15 cellular contexts compared by ENCODE assay signal in genomic region chr16:82700541-82701240, GRCh38.
DNase-seq lines count a peak whose midpoint lies in the region; ATAC-seq, FAIRE-seq and TF ChIP-seq lines count a peak whose summit lies in the region.
"Had no signal": no experiment of that assay in that cellular context is flagged by ENCODE, and none has a peak within 500 bp of the region (broad histone marks: within the 10 kb centered on the region; RNA-seq: fewer than 3 reads in every experiment).

No MANE protein-coding gene starts in this region.

- no peak overlapping the region for H3K4me3 ChIP-seq in SJSA1
- H3K4me3 ChIP-seq in foreskin fibroblast (ENCODE audit: low read depth in 1 of 2, low read length in 2 of 2): no peak overlapping the region
- H3K4me3 ChIP-seq in thoracic aorta: no peak overlapping the region
- no peak overlapping the region for H3K4me3 ChIP-seq in pancreas
- H3K4me3 ChIP-seq: Peyer's patch, transverse colon had no signal

- intact Hi-C loops in pancreas (cut with DNase I): no loop called here

- H3K27me3 ChIP-seq in SJSA1 (replicated peaks) (no peaks in the 10 kb centered on the region), thoracic aorta (replicated peaks; ENCODE audit: insufficient read depth) (no peaks in the 10 kb centered on the region), pancreas (no peaks in the 10 kb centered on the region)
- H3K27me3 ChIP-seq: Peyer's patch, transverse colon had no signal

- H3K36me3 ChIP-seq in SJSA1 (no peaks in the 10 kb centered on the region), thoracic aorta (no peaks in the 10 kb centered on the region), pancreas (no peaks in the 10 kb centered on the region)
- H3K36me3 ChIP-seq: Peyer's patch, transverse colon had no signal

- H3K27ac ChIP-seq in SJSA1: peak overlapping the region; percentile 85
- H3K27ac ChIP-seq in thoracic aorta: peak overlapping the region; percentile 85 to 86
- no peak overlapping the region for H3K27ac ChIP-seq in pancreas
- H3K27ac ChIP-seq: HL-60, Peyer's patch, transverse colon had no signal

- peaks cover 31% of the 10 kb centered on the region for H3K27me3 Mint-ChIP-seq in activated T-cell treated with anti-CD3 and anti-CD28 coated beads, Interleukin-2, amount 50 U/mL, for 72 hours (ENCODE audit: low read depth)
- H3K27me3 Mint-ChIP-seq in activated T-cell treated with anti-CD3 and anti-CD28 coated beads, Interleukin-2, amount 50 U/mL, for 4 hours (ENCODE audit: low read depth): peaks cover 8% of the 10 kb centered on the region
- H3K27me3 Mint-ChIP-seq in immature natural killer cell (ENCODE audit: low read depth in 3 of 3): peaks cover 2 to 7% (median 4%) of the 10 kb centered on the region in 3 donors

- FAIRE-seq in pancreas (lab: Jason Lieb, UNC): no peak

- DNase-seq in activated T-cell treated with anti-CD3 and anti-CD28 coated beads, Interleukin-2, amount 50 U/mL, for 72 hours: no peak
- no peak for DNase-seq in activated T-cell treated with anti-CD3 and anti-CD28 coated beads, Interleukin-2, amount 50 U/mL, for 4 hours
- DNase-seq in SJSA1 (ENCODE audit: low read depth in 1 of 2, low spot score in 2 of 2): peak in 1 of 2 experiments; percentile 50
- DNase-seq in foreskin fibroblast: peak; percentile 30 to 52
- no peak for DNase-seq in thoracic aorta (ENCODE audit: low spot score)
- DNase-seq in immature natural killer cell: no peak
- no peak for DNase-seq in SKM-1 treated with dmso at 0.1 percent for 144 hours (lab: John Stamatoyannopoulos, UW; ENCODE audit: unreplicated experiment)
- no peak for DNase-seq in pancreas
- DNase-seq: activated CD4-positive, alpha-beta T cell treated with anti-CD3 and anti-CD28 coated beads for 4 hours; erythroblast; NCI-H187; Peyer's patch; transverse colon had no signal

- no peaks in the 10 kb centered on the region for H3K36me3 Mint-ChIP-seq in activated T-cell treated with anti-CD3 and anti-CD28 coated beads, Interleukin-2, amount 50 U/mL, for 72 hours (ENCODE audit: insufficient read depth in 2 of 2)
- no peaks in the 10 kb centered on the region for H3K36me3 Mint-ChIP-seq in activated T-cell treated with anti-CD3 and anti-CD28 coated beads, Interleukin-2, amount 50 U/mL, for 4 hours (ENCODE audit: insufficient read depth)
- H3K36me3 Mint-ChIP-seq in immature natural killer cell: no peaks in the 10 kb centered on the region

- H3K27ac Mint-ChIP-seq in activated T-cell treated with anti-CD3 and anti-CD28 coated beads, Interleukin-2, amount 50 U/mL, for 72 hours: peak overlapping the region; percentile 8
- no peak overlapping the region for H3K27ac Mint-ChIP-seq in immature natural killer cell
- H3K27ac Mint-ChIP-seq: B cell had no signal

- H3K9me3 ChIP-seq in SJSA1 (replicated peaks) (no peaks in the 10 kb centered on the region), thoracic aorta (no peaks in the 10 kb centered on the region), pancreas (no peaks in the 10 kb centered on the region)
- H3K9me3 ChIP-seq: Peyer's patch, transverse colon had no signal

- H3K4me1 ChIP-seq in SJSA1 (replicated peaks): peaks cover 31% of the 10 kb centered on the region
- peaks cover 28 to 41% of the 10 kb centered on the region in 2 donors for H3K4me1 ChIP-seq in thoracic aorta (ENCODE audit: control insufficient read depth in 1 of 2, low read depth in 2 of 2)
- peaks cover 0 to 7% (median 0%) of the 10 kb centered on the region in 3 donors for H3K4me1 ChIP-seq in pancreas
- H3K4me1 ChIP-seq: Peyer's patch had no signal

- peak overlapping the region; percentile 40 to 80 for H3K4me3 Mint-ChIP-seq in activated T-cell treated with anti-CD3 and anti-CD28 coated beads, Interleukin-2, amount 50 U/mL, for 72 hours
- H3K4me3 Mint-ChIP-seq in activated T-cell treated with anti-CD3 and anti-CD28 coated beads, Interleukin-2, amount 50 U/mL, for 4 hours: no peak overlapping the region
- H3K4me3 Mint-ChIP-seq in immature natural killer cell: no peak overlapping the region
- H3K4me3 Mint-ChIP-seq: B cell had no signal

- ATAC-seq in activated T-cell treated with anti-CD3 and anti-CD28 coated beads, Interleukin-2, amount 50 U/mL, for 72 hours (replicated peaks in 1 of 2): peak; percentile 24 to 86
- ATAC-seq in activated T-cell treated with anti-CD3 and anti-CD28 coated beads, Interleukin-2, amount 50 U/mL, for 4 hours: no peak
- ATAC-seq in thoracic aorta (ENCODE audit: insufficient number of reproducible peaks, low FRiP score, low read depth) (no peak), pancreas (no peak)

- no peaks in the 10 kb centered on the region for H3K9me3 Mint-ChIP-seq in activated T-cell treated with anti-CD3 and anti-CD28 coated beads, Interleukin-2, amount 50 U/mL, for 72 hours
- H3K9me3 Mint-ChIP-seq in activated T-cell treated with anti-CD3 and anti-CD28 coated beads, Interleukin-2, amount 50 U/mL, for 4 hours: no peaks in the 10 kb centered on the region
- no peaks in the 10 kb centered on the region for H3K9me3 Mint-ChIP-seq in immature natural killer cell

- WGBS in pancreas, 2 donors: 29 to 54% methylated on average over 4 to 5 of the region's 5 CpGs

- TF ChIP-seq CTCF in foreskin fibroblast (IDR thresholded peaks at IDR 0.05; ENCODE audit: low read depth, low read length): no peak
- TF ChIP-seq CTCF in thoracic aorta (IDR thresholded peaks at IDR 0.05): no peak
- TF ChIP-seq CTCF in pancreas (IDR thresholded peaks at IDR 0.05): no peak

- H3K4me1 Mint-ChIP-seq in activated T-cell treated with anti-CD3 and anti-CD28 coated beads, Interleukin-2, amount 50 U/mL, for 72 hours (ENCODE audit: low read depth): peaks cover 15% of the 10 kb centered on the region
- peaks cover 5% of the 10 kb centered on the region for H3K4me1 Mint-ChIP-seq in activated T-cell treated with anti-CD3 and anti-CD28 coated beads, Interleukin-2, amount 50 U/mL, for 4 hours (ENCODE audit: low read depth)
- H3K4me1 Mint-ChIP-seq in immature natural killer cell: no peaks in the 10 kb centered on the region
- H3K4me1 Mint-ChIP-seq: B cell had no signal

Comparison
In these comparisons a context has a peak if more than half of its experiments do, and no peak if none do; other contexts are left out.
1. ATAC-seq: peak in activated T-cell treated with anti-CD3 and anti-CD28 coated beads, Interleukin-2, amount 50 U/mL, for 72 hours (2 of 2); none in activated T-cell treated with anti-CD3 and anti-CD28 coated beads, Interleukin-2, amount 50 U/mL, for 4 hours (0 of 2), thoracic aorta (single experiment) and pancreas (0 of 4).
2. H3K4me3 Mint-ChIP-seq: peak in activated T-cell treated with anti-CD3 and anti-CD28 coated beads, Interleukin-2, amount 50 U/mL, for 72 hours (2 of 2); none in activated T-cell treated with anti-CD3 and anti-CD28 coated beads, Interleukin-2, amount 50 U/mL, for 4 hours (single experiment) and immature natural killer cell (0 of 5).
3. DNase-seq: peak in foreskin fibroblast (2 of 2); none in activated T-cell treated with anti-CD3 and anti-CD28 coated beads, Interleukin-2, amount 50 U/mL, for 72 hours (0 of 2), activated T-cell treated with anti-CD3 and anti-CD28 coated beads, Interleukin-2, amount 50 U/mL, for 4 hours (single experiment), thoracic aorta (single experiment), immature natural killer cell (0 of 3), SKM-1 treated with dmso at 0.1 percent for 144 hours (single experiment) and pancreas (0 of 6).
4. H3K27ac ChIP-seq: peak in SJSA1 (single experiment) and thoracic aorta (2 of 2); none in pancreas (0 of 4).